ENCODE assay signal across 15 cellular contexts in genomic region chr1:220905650-220906560, GRCh38. TPM values are rescaled to one million over a fixed set of nuclear protein-coding genes. Genes with fewer than 3 reads are reported as not detected.
DNase-seq lines count a peak whose midpoint lies in the region; ATAC-seq and TF ChIP-seq lines count a peak whose summit lies in the region.
"Had no signal": no experiment of that assay in that cellular context is flagged by ENCODE, and none has a peak within 500 bp of the region (broad histone marks: within the 10 kb centered on the region; RNA-seq: fewer than 3 reads in every experiment).

No MANE protein-coding gene starts in this region.

- in situ Hi-C loops in GM23248 (cut with MboI), result no loop called here

- no peak overlapping the region for H3K4me3 ChIP-seq in GM23248
- no peak overlapping the region for H3K4me3 ChIP-seq in RWPE2 (ENCODE audit: severe bottlenecking)
- no peak overlapping the region for H3K4me3 ChIP-seq in upper lobe of right lung
- no peak overlapping the region for H3K4me3 ChIP-seq in Karpas-422 (ENCODE audit: low read length)
- H3K4me3 ChIP-seq: HAP-1 had no signal

- DNase-seq in GM23248 (peak; percentile 15), RWPE2 (ENCODE audit: low spot score) (no peak), left lobe of liver (ENCODE audit: low spot score) (no peak), hippocampal formation (lab: John Stamatoyannopoulos, UW) (no peak), upper lobe of right lung (no peak), Karpas-422 (no peak)
- DNase-seq in stimulated activated CD4-positive, alpha-beta T cell treated with anti-CD3 and anti-CD28 coated beads, Interleukin-4, amount 100 ng/mL, for 24 hours, result no peak
- DNase-seq: ACHN; CD4-positive, alpha-beta T cell; NCI-H1048; NCI-H146; SHP77 had no signal

- intact Hi-C loops in upper lobe of right lung (cut with DNase I), result no loop called here

- TF ChIP-seq CTCF in C4-2B (conservative IDR thresholded peaks at IDR 0.05) (no peak), RWPE2 (IDR thresholded peaks at IDR 0.05; ENCODE audit: poor library complexity, severe bottlenecking) (no peak), upper lobe of right lung (IDR thresholded peaks at IDR 0.05) (no peak)

- H2AFZ ChIP-seq in GM23248, result no peak overlapping the region
- H2AFZ ChIP-seq in Karpas-422 (ENCODE audit: low read length), result no peak overlapping the region

- ATAC-seq in RWPE2 (ENCODE audit: low read depth) (peak; percentile 55), left lobe of liver (peak; percentile 86), upper lobe of right lung (no peak)
- ATAC-seq: Panc1 had no signal

- peaks cover 30% of the 10 kb centered on the region for H3F3A ChIP-seq in GM23248 (ENCODE audit: insufficient read depth)

- H4K20me1 ChIP-seq in GM23248 (ENCODE audit: insufficient read depth), result no peaks in the 10 kb centered on the region
- no peaks in the 10 kb centered on the region for H4K20me1 ChIP-seq in Karpas-422 (ENCODE audit: insufficient read depth, low read depth, low read length)

- H3K4me2 ChIP-seq in GM23248 (ENCODE audit: unreplicated experiment) (no peak overlapping the region), Karpas-422 (ENCODE audit: low read depth, low read length, poor library complexity, severe bottlenecking) (no peak overlapping the region)

- H3K79me2 ChIP-seq in GM23248 (ENCODE audit: insufficient read depth) (no peaks in the 10 kb centered on the region), Karpas-422 (ENCODE audit: low read length) (no peaks in the 10 kb centered on the region)

- H3K36me3 ChIP-seq in GM23248 (ENCODE audit: low read depth) (no peaks in the 10 kb centered on the region), RWPE2 (ENCODE audit: low read depth) (no peaks in the 10 kb centered on the region), upper lobe of right lung (no peaks in the 10 kb centered on the region), Karpas-422 (ENCODE audit: insufficient read depth, low read length) (no peaks in the 10 kb centered on the region)
- H3K36me3 ChIP-seq: HAP-1 had no signal

- H3K27ac ChIP-seq in C4-2B (peak overlapping the region; percentile 94), GM23248 (no peak overlapping the region), RWPE2 (ENCODE audit: poor library complexity, severe bottlenecking) (no peak overlapping the region), upper lobe of right lung (no peak overlapping the region), Karpas-422 (ENCODE audit: low read length) (no peak overlapping the region)

- 60 to 62% methylated on average over 5 of the region's 5 CpGs for WGBS in GM23248 (ENCODE audit: low coverage in 1 of 2, low lambda C conversion rate in 2 of 2, missing lambda C conversion rate in 2 of 2), 2 experiments

- H3K27me3 ChIP-seq in GM23248 (replicated peaks; ENCODE audit: insufficient read depth), result no peaks in the 10 kb centered on the region
- no peaks in the 10 kb centered on the region for H3K27me3 ChIP-seq in RWPE2 (ENCODE audit: insufficient read depth, poor library complexity, severe bottlenecking)
- no peaks in the 10 kb centered on the region for H3K27me3 ChIP-seq in upper lobe of right lung
- no peaks in the 10 kb centered on the region; the same call in 1 of the 2 replicates for H3K27me3 ChIP-seq in Karpas-422 (ENCODE audit: low read length)

- H3K9me3 ChIP-seq in GM23248 (ENCODE audit: low read depth), result no peaks in the 10 kb centered on the region
- no peaks in the 10 kb centered on the region for H3K9me3 ChIP-seq in RWPE2 (ENCODE audit: severe bottlenecking)
- no peaks in the 10 kb centered on the region for H3K9me3 ChIP-seq in upper lobe of right lung
- H3K9me3 ChIP-seq in Karpas-422 (ENCODE audit: low read length), result no peaks in the 10 kb centered on the region
- H3K9me3 ChIP-seq: HAP-1 had no signal

- H3K4me1 ChIP-seq in GM23248 (ENCODE audit: insufficient read depth), result peaks cover 36% of the 10 kb centered on the region
- no peaks in the 10 kb centered on the region for H3K4me1 ChIP-seq in RWPE2 (ENCODE audit: insufficient read depth, poor library complexity, severe bottlenecking)
- no peaks in the 10 kb centered on the region for H3K4me1 ChIP-seq in upper lobe of right lung
- no peaks in the 10 kb centered on the region for H3K4me1 ChIP-seq in Karpas-422 (ENCODE audit: low read length)
- H3K4me1 ChIP-seq: HAP-1 had no signal

- H3K9me2 ChIP-seq in GM23248 (ENCODE audit: insufficient read depth), result no peaks in the 10 kb centered on the region
- no peaks in the 10 kb centered on the region for H3K9me2 ChIP-seq in Karpas-422 (replicated peaks; ENCODE audit: insufficient read depth, low read length)

- H3K9ac ChIP-seq in GM23248 (no peak overlapping the region), Karpas-422 (ENCODE audit: low read length) (no peak overlapping the region)

RNA-seq across cellular contexts. Expression of gene HLX, which starts 26.7 kb away (rescaled TPM):
- total RNA-seq in GM23248 (2014; rRNA removed; shearing (Covaris generic)), result 14.0 and 24.2 TPM in 2 replicates
- 20.0 and 21.5 TPM in 2 replicates for polyA plus RNA-seq in GM23248 (2016; fragmentation: Nextera tagmentation; extraction: Ambion mirVana)
- total RNA-seq in left lobe of liver (11.0 TPM), upper lobe of right lung (14.9 TPM)
- not detected in 2 replicates for total RNA-seq in Karpas-422 (2014; rRNA removed; shearing (Covaris generic); ENCODE audit: low replicate concordance)

Comparison
In these comparisons a context has a peak if more than half of its experiments do, and no peak if none do; other contexts are left out.
1. RNA of gene HLX, which starts 26.7 kb away (total RNA-seq): 14.0 to 24.2 TPM in GM23248, 14.9 TPM in upper lobe of right lung (single experiment) and 11.0 TPM in left lobe of liver (single experiment); not detected in Karpas-422; every median in the first group is over 10 times any median in the second.